8 cellular contexts compared by ENCODE assay signal in genomic region chr10:124732931-124733536, GRCh38. TPM values are rescaled to one million over a fixed set of nuclear protein-coding genes. Genes with fewer than 3 reads are reported as not detected.
DNase-seq lines count a peak whose midpoint lies in the region; ATAC-seq lines count a peak whose summit lies in the region.

No MANE protein-coding gene starts in this region.

- DNase-seq in activated T-cell treated with anti-CD3 and anti-CD28 coated beads, Interleukin-2, amount 50 U/mL, for 1 hour = peak; percentile 58
- DNase-seq in Right ventricle myocardium superior = peak; percentile 72
- DNase-seq in stimulated activated CD4-positive, alpha-beta T cell treated with anti-CD3 and anti-CD28 coated beads, Interleukin-15, amount 100 ng/mL, for 48 hours (ENCODE audit: low read depth in 2 of 2) = peak; percentile 59 to 74
- DNase-seq in GDM1 (lab: John Stamatoyannopoulos, UW) = no peak
- no peak for DNase-seq in posterior vena cava (ENCODE audit: low spot score)

- intact Hi-C loops in Right ventricle myocardium superior (cut with DNase I) (loop anchor here (10.0 kb wide), 1 partner anchor 48 kb away; no protein-coding TSS in a partner anchor), posterior vena cava (cut with DNase I) (loop anchor here in 1 of 2 donors (10.0 kb wide), 1 partner anchor 88 kb away; no protein-coding TSS in a partner anchor)

- ATAC-seq in GM19328 (IDR thresholded peaks at IDR 0.05; ENCODE audit: unreplicated experiment) (peak; percentile 50), HG03354 (IDR thresholded peaks at IDR 0.05; ENCODE audit: poor library complexity, severe bottlenecking, unreplicated experiment) (peak; percentile 68), Right ventricle myocardium superior (ENCODE audit: poor library complexity) (peak; percentile 59), HG02970 (IDR thresholded peaks at IDR 0.05; ENCODE audit: low FRiP score, unreplicated experiment) (no peak)

RNA-seq across cellular contexts. Expression of gene FAM53B, which starts 11.1 kb away (rescaled TPM):
- total RNA-seq in Right ventricle myocardium superior (38.1 TPM), posterior vena cava (10 to 100 TPM; 15.6 to 21.4 TPM)

RNA-seq across cellular contexts. Expression of gene EEF1AKMT2, which starts 58.7 kb away (rescaled TPM):
- 11.9 TPM for total RNA-seq in Right ventricle myocardium superior
- 10 to 100 TPM; 14.8 to 15.3 TPM for total RNA-seq in posterior vena cava

Comparison
In these comparisons a context has a peak if more than half of its experiments do, and no peak if none do; other contexts are left out.
1. DNase-seq: peak in activated T-cell treated with anti-CD3 and anti-CD28 coated beads, Interleukin-2, amount 50 U/mL, for 1 hour (single experiment), Right ventricle myocardium superior (single experiment) and stimulated activated CD4-positive, alpha-beta T cell treated with anti-CD3 and anti-CD28 coated beads, Interleukin-15, amount 100 ng/mL, for 48 hours (2 of 2); none in GDM1 (single experiment) and posterior vena cava (single experiment).